Comparison of ENCODE assay signal across 1 cellular context in the genomic region with DNA sequence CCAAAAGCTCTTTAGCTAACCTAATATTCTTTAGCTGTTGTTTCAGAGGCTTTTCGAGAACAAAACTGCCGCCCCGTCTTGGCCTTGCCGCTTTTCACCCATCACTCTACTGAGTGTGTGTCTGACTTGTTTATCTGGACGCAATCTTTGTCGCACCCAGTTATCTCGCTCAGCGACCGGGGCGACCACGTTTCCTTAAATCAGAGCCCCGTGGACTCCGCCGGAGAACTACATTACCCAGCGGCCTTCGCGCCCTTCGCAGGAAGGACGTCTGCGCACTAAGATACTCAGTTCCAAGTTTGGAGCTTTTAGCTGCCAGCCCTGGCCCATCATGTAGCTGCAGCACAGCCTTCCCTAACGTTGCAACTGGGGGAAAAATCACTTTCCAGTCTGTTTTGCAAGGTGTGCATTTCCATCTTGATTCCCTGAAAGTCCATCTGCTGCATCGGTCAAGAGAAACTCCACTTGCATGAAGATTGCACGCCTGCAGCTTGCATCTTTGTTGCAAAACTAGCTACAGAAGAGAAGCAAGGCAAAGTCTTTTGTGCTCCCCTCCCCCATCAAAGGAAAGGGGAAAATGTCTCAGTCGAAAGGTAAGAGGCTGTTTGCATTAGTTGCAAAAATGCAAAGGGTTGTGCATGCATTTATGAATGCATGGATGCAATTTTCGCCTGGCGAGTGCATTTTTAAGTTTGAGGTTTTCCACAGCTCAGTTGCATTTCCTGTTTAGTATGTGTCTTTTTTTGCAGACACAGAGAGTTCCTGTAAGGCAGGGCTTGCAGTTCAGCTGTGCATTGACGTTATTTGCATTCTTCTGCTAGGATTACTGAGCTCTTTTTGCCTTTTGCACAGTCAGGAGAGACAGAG.
TF ChIP-seq lines count a peak whose summit lies in the region.

A gene (plus strand): TSS at position 290 of the 867 bp plus-strand sequence. CDS start 288 bp downstream, at position 578.

TF ChIP-seq in HepG2, 621 proteins besides CTCF, POLR2A, EP300 and RAD21 (continued from another document and continues in another):
- TF ChIP-seq, protein P1, sequence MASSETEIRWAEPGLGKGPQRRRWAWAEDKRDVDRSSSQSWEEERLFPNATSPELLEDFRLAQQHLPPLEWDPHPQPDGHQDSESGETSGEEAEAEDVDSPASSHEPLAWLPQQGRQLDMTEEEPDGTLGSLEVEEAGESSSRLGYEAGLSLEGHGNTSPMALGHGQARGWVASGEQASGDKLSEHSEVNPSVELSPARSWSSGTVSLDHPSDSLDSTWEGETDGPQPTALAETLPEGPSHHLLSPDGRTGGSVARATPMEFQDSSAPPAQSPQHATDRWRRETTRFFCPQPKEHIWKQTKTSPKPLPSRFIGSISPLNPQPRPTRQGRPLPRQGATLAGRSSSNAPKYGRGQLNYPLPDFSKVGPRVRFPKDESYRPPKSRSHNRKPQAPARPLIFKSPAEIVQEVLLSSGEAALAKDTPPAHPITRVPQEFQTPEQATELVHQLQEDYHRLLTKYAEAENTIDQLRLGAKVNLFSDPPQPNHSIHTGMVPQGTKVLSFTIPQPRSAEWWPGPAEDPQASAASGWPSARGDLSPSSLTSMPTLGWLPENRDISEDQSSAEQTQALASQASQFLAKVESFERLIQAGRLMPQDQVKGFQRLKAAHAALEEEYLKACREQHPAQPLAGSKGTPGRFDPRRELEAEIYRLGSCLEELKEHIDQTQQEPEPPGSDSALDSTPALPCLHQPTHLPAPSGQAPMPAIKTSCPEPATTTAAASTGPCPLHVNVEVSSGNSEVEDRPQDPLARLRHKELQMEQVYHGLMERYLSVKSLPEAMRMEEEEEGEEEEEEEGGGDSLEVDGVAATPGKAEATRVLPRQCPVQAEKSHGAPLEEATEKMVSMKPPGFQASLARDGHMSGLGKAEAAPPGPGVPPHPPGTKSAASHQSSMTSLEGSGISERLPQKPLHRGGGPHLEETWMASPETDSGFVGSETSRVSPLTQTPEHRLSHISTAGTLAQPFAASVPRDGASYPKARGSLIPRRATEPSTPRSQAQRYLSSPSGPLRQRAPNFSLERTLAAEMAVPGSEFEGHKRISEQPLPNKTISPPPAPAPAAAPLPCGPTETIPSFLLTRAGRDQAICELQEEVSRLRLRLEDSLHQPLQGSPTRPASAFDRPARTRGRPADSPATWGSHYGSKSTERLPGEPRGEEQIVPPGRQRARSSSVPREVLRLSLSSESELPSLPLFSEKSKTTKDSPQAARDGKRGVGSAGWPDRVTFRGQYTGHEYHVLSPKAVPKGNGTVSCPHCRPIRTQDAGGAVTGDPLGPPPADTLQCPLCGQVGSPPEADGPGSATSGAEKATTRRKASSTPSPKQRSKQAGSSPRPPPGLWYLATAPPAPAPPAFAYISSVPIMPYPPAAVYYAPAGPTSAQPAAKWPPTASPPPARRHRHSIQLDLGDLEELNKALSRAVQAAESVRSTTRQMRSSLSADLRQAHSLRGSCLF (CRISPR knock-in tag; IDR thresholded peaks at IDR 0.05; ENCODE audit: borderline replicate concordance): no peak
- TF ChIP-seq, protein P2, sequence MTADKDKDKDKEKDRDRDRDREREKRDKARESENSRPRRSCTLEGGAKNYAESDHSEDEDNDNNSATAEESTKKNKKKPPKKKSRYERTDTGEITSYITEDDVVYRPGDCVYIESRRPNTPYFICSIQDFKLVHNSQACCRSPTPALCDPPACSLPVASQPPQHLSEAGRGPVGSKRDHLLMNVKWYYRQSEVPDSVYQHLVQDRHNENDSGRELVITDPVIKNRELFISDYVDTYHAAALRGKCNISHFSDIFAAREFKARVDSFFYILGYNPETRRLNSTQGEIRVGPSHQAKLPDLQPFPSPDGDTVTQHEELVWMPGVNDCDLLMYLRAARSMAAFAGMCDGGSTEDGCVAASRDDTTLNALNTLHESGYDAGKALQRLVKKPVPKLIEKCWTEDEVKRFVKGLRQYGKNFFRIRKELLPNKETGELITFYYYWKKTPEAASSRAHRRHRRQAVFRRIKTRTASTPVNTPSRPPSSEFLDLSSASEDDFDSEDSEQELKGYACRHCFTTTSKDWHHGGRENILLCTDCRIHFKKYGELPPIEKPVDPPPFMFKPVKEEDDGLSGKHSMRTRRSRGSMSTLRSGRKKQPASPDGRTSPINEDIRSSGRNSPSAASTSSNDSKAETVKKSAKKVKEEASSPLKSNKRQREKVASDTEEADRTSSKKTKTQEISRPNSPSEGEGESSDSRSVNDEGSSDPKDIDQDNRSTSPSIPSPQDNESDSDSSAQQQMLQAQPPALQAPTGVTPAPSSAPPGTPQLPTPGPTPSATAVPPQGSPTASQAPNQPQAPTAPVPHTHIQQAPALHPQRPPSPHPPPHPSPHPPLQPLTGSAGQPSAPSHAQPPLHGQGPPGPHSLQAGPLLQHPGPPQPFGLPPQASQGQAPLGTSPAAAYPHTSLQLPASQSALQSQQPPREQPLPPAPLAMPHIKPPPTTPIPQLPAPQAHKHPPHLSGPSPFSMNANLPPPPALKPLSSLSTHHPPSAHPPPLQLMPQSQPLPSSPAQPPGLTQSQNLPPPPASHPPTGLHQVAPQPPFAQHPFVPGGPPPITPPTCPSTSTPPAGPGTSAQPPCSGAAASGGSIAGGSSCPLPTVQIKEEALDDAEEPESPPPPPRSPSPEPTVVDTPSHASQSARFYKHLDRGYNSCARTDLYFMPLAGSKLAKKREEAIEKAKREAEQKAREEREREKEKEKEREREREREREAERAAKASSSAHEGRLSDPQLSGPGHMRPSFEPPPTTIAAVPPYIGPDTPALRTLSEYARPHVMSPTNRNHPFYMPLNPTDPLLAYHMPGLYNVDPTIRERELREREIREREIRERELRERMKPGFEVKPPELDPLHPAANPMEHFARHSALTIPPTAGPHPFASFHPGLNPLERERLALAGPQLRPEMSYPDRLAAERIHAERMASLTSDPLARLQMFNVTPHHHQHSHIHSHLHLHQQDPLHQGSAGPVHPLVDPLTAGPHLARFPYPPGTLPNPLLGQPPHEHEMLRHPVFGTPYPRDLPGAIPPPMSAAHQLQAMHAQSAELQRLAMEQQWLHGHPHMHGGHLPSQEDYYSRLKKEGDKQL (CRISPR knock-in tag; IDR thresholded peaks at IDR 0.05; ENCODE audit: low read depth): no peak
- TF ChIP-seq THAP11 (CRISPR knock-in tag; IDR thresholded peaks at IDR 0.05) (peak; percentile 99), ZNF737 (CRISPR knock-in tag; IDR thresholded peaks at IDR 0.05; ENCODE audit: borderline replicate concordance) (no peak; the same call in 1 of the 2 replicates), ELF3 (CRISPR knock-in tag; IDR thresholded peaks at IDR 0.05) (peak; percentile 7; the same call in 1 of the 2 replicates), ZNF354B (CRISPR knock-in tag; IDR thresholded peaks at IDR 0.05) (no peak), ZNF382 (CRISPR knock-in tag; IDR thresholded peaks at IDR 0.05; ENCODE audit: borderline replicate concordance) (no peak), HIVEP1 (CRISPR knock-in tag; IDR thresholded peaks at IDR 0.05) (no peak; the same call in 1 of the 2 replicates), ZNF468 (CRISPR knock-in tag; IDR thresholded peaks at IDR 0.05) (no peak), NBN (conservative IDR thresholded peaks at IDR 0.05) (no peak), ZNF333 (CRISPR knock-in tag; IDR thresholded peaks at IDR 0.05; ENCODE audit: borderline replicate concordance) (no peak), YEATS2 (CRISPR knock-in tag; IDR thresholded peaks at IDR 0.05; ENCODE audit: borderline replicate concordance) (no peak)
- TF ChIP-seq, protein P3, sequence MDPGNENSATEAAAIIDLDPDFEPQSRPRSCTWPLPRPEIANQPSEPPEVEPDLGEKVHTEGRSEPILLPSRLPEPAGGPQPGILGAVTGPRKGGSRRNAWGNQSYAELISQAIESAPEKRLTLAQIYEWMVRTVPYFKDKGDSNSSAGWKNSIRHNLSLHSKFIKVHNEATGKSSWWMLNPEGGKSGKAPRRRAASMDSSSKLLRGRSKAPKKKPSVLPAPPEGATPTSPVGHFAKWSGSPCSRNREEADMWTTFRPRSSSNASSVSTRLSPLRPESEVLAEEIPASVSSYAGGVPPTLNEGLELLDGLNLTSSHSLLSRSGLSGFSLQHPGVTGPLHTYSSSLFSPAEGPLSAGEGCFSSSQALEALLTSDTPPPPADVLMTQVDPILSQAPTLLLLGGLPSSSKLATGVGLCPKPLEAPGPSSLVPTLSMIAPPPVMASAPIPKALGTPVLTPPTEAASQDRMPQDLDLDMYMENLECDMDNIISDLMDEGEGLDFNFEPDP (CRISPR knock-in tag; conservative IDR thresholded peaks at IDR 0.05): no peak
- TF ChIP-seq, protein P4, sequence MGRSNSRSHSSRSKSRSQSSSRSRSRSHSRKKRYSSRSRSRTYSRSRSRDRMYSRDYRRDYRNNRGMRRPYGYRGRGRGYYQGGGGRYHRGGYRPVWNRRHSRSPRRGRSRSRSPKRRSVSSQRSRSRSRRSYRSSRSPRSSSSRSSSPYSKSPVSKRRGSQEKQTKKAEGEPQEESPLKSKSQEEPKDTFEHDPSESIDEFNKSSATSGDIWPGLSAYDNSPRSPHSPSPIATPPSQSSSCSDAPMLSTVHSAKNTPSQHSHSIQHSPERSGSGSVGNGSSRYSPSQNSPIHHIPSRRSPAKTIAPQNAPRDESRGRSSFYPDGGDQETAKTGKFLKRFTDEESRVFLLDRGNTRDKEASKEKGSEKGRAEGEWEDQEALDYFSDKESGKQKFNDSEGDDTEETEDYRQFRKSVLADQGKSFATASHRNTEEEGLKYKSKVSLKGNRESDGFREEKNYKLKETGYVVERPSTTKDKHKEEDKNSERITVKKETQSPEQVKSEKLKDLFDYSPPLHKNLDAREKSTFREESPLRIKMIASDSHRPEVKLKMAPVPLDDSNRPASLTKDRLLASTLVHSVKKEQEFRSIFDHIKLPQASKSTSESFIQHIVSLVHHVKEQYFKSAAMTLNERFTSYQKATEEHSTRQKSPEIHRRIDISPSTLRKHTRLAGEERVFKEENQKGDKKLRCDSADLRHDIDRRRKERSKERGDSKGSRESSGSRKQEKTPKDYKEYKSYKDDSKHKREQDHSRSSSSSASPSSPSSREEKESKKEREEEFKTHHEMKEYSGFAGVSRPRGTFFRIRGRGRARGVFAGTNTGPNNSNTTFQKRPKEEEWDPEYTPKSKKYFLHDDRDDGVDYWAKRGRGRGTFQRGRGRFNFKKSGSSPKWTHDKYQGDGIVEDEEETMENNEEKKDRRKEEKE (IDR thresholded peaks at IDR 0.05): no peak
- TF ChIP-seq, protein P5, sequence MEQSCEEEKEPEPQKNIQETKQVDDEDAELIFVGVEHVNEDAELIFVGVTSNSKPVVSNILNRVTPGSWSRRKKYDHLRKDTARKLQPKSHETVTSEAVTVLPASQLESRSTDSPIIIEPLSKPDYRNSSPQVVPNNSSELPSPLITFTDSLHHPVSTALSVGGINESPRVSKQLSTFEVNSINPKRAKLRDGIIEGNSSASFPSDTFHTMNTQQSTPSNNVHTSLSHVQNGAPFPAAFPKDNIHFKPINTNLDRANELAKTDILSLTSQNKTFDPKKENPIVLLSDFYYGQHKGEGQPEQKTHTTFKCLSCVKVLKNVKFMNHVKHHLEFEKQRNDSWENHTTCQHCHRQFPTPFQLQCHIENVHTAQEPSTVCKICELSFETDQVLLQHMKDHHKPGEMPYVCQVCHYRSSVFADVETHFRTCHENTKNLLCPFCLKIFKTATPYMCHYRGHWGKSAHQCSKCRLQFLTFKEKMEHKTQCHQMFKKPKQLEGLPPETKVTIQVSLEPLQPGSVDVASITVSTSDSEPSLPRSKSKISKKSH (CRISPR knock-in tag; IDR thresholded peaks at IDR 0.05; ENCODE audit: borderline replicate concordance): no peak
- TF ChIP-seq, protein P6, sequence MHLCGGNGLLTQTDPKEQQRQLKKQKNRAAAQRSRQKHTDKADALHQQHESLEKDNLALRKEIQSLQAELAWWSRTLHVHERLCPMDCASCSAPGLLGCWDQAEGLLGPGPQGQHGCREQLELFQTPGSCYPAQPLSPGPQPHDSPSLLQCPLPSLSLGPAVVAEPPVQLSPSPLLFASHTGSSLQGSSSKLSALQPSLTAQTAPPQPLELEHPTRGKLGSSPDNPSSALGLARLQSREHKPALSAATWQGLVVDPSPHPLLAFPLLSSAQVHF (CRISPR knock-in tag; IDR thresholded peaks at IDR 0.05): no peak
- TF ChIP-seq, protein P7, sequence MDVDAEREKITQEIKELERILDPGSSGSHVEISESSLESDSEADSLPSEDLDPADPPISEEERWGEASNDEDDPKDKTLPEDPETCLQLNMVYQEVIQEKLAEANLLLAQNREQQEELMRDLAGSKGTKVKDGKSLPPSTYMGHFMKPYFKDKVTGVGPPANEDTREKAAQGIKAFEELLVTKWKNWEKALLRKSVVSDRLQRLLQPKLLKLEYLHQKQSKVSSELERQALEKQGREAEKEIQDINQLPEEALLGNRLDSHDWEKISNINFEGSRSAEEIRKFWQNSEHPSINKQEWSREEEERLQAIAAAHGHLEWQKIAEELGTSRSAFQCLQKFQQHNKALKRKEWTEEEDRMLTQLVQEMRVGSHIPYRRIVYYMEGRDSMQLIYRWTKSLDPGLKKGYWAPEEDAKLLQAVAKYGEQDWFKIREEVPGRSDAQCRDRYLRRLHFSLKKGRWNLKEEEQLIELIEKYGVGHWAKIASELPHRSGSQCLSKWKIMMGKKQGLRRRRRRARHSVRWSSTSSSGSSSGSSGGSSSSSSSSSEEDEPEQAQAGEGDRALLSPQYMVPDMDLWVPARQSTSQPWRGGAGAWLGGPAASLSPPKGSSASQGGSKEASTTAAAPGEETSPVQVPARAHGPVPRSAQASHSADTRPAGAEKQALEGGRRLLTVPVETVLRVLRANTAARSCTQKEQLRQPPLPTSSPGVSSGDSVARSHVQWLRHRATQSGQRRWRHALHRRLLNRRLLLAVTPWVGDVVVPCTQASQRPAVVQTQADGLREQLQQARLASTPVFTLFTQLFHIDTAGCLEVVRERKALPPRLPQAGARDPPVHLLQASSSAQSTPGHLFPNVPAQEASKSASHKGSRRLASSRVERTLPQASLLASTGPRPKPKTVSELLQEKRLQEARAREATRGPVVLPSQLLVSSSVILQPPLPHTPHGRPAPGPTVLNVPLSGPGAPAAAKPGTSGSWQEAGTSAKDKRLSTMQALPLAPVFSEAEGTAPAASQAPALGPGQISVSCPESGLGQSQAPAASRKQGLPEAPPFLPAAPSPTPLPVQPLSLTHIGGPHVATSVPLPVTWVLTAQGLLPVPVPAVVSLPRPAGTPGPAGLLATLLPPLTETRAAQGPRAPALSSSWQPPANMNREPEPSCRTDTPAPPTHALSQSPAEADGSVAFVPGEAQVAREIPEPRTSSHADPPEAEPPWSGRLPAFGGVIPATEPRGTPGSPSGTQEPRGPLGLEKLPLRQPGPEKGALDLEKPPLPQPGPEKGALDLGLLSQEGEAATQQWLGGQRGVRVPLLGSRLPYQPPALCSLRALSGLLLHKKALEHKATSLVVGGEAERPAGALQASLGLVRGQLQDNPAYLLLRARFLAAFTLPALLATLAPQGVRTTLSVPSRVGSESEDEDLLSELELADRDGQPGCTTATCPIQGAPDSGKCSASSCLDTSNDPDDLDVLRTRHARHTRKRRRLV (CRISPR knock-in tag; IDR thresholded peaks at IDR 0.05): peak; percentile 59; the same call in 1 of the 2 replicates
